12 cellular contexts compared by ENCODE assay signal in the genomic region with DNA sequence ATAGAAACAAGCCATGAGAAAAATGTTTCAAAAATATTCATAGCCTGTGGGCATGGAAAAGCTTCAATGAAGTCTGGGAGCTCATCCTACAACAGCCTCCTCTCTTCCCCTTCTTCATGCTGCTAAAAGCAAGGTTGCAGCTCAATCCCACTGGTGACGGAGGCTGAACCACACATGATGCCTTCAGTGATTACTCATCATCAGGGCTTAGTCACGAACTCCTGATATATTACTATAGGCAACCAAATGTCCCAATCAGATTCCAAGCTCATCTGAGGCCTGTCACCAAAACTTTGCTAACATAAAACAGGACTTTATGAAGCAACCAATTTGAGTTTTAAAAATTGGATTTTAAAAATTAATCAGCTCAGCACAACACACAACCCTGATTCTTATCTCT. TPM values are rescaled to one million over a fixed set of nuclear protein-coding genes. Genes with fewer than 3 reads are reported as not detected.
DNase-seq lines count a peak whose midpoint lies in the region; ATAC-seq and TF ChIP-seq lines count a peak whose summit lies in the region.
"Had no signal": no experiment of that assay in that cellular context is flagged by ENCODE, and none has a peak within 500 bp of the region (broad histone marks: within the 10 kb centered on the region; RNA-seq: fewer than 3 reads in every experiment).

No MANE protein-coding gene starts in this region.

- no peaks in the 10 kb centered on the region for H3K4me1 ChIP-seq in CD8-positive, alpha-beta memory T cell (ENCODE audit: insufficient read depth, low read length)

- H3K4me3 ChIP-seq in CD8-positive, alpha-beta memory T cell (ENCODE audit: low read length), result no peak overlapping the region

- no peaks in the 10 kb centered on the region for H3K36me3 ChIP-seq in CD8-positive, alpha-beta memory T cell (ENCODE audit: insufficient read depth, low read length)
- H3K36me3 ChIP-seq: neutrophil had no signal

- DNase-seq in M059J (ENCODE audit: low read depth) (peak; percentile 75), caudate nucleus (lab: John Stamatoyannopoulos, UW) (peak in 38 of 61 donors; percentile 2 to 88 (median 30)), non-pigmented ciliary epithelial cell (ENCODE audit: low read depth) (peak; percentile 75), COR-L47 (lab: John Stamatoyannopoulos, UW) (no peak), NOMO-1 treated with dmso at 0.1 percent for 144 hours (lab: John Stamatoyannopoulos, UW; ENCODE audit: unreplicated experiment) (no peak)
- no peak for DNase-seq in CD8-positive, alpha-beta memory T cell
- DNase-seq in stimulated activated CD4-positive, alpha-beta T cell treated with anti-CD3 and anti-CD28 coated beads, Interleukin-2, amount 100 ng/mL, for 48 hours, result no peak
- DNase-seq: NCI-H1092 had no signal

- no peak overlapping the region for H3K27ac ChIP-seq in caudate nucleus (ENCODE audit: low read depth, low read length)
- H3K27ac ChIP-seq in CD8-positive, alpha-beta memory T cell (ENCODE audit: low read depth, low read length), result no peak overlapping the region
- H3K27ac ChIP-seq: neutrophil had no signal

- H3K4me3 Mint-ChIP-seq in CD8-positive, alpha-beta memory T cell, result no peak overlapping the region
- H3K4me3 Mint-ChIP-seq: stimulated activated naive CD8-positive, alpha-beta T cell treated with anti-CD3 and anti-CD28 coated beads, Interleukin-15, Interleukin-2, amounts not matched to agents 100 ng/mL and 50 ng/mL, for 24 hours had no signal

- TF ChIP-seq POLR2A in GM18505 (IDR thresholded peaks at IDR 0.05; ENCODE audit: borderline replicate concordance, extremely low read depth, insufficient read depth, insufficient read length), result no peak

- ATAC-seq in GM18505 (IDR thresholded peaks at IDR 0.05; ENCODE audit: unreplicated experiment), result peak; percentile 29

- no peak overlapping the region for H3K27ac Mint-ChIP-seq in CD8-positive, alpha-beta memory T cell
- H3K27ac Mint-ChIP-seq: stimulated activated naive CD8-positive, alpha-beta T cell treated with anti-CD3 and anti-CD28 coated beads, Interleukin-15, Interleukin-2, amounts not matched to agents 100 ng/mL and 50 ng/mL, for 24 hours had no signal

- H3K4me1 Mint-ChIP-seq in CD8-positive, alpha-beta memory T cell, result no peaks in the 10 kb centered on the region

- H3K9me3 ChIP-seq in CD8-positive, alpha-beta memory T cell (ENCODE audit: low read length), result no peaks in the 10 kb centered on the region
- H3K9me3 ChIP-seq: neutrophil had no signal

- POLR2A ChIA-PET in CD8-positive, alpha-beta memory T cell (lab: Charles Lee), result no interaction called here

- no peaks in the 10 kb centered on the region for H3K27me3 ChIP-seq in CD8-positive, alpha-beta memory T cell (ENCODE audit: insufficient read depth, low read length, poor library complexity, severe bottlenecking)

- peaks cover 2 to 12% of the 10 kb centered on the region in 2 donors for H3K27me3 Mint-ChIP-seq in CD8-positive, alpha-beta memory T cell

- H3K9me3 Mint-ChIP-seq in CD8-positive, alpha-beta memory T cell, result no peaks in the 10 kb centered on the region
- H3K9me3 Mint-ChIP-seq: stimulated activated naive CD8-positive, alpha-beta T cell treated with anti-CD3 and anti-CD28 coated beads, Interleukin-15, Interleukin-2, amounts not matched to agents 100 ng/mL and 50 ng/mL, for 24 hours had no signal

- CTCF ChIA-PET in CD8-positive, alpha-beta memory T cell (lab: Charles Lee), result no interaction called here

- H3K36me3 Mint-ChIP-seq in CD8-positive, alpha-beta memory T cell, result no peaks in the 10 kb centered on the region

RNA-seq across cellular contexts. Expression of gene SLC24A5, which starts 24.0 kb away (rescaled TPM):
- total RNA-seq in M059J (2014; rRNA removed; shearing (Covaris generic)), result not detected in 2 replicates
- not detected for total RNA-seq in CD8-positive, alpha-beta memory T cell
- polyA plus RNA-seq in CD8-positive, alpha-beta memory T cell, result not detected
- total RNA-seq: T-helper 1 cell treated with Interleukin-12 subunit alpha and Interleukin-12 subunit beta and Interleukin-4 antibody, amounts not matched to agents 30 ng/mL and 1 ng/mL, for 36 hours had no signal

Comparison
In these comparisons a context has a peak if more than half of its experiments do, and no peak if none do; other contexts are left out.
1. DNase-seq: peak in M059J (single experiment), caudate nucleus (38 of 61) and non-pigmented ciliary epithelial cell (single experiment); none in CD8-positive, alpha-beta memory T cell (0 of 5), stimulated activated CD4-positive, alpha-beta T cell treated with anti-CD3 and anti-CD28 coated beads, Interleukin-2, amount 100 ng/mL, for 48 hours (0 of 2), COR-L47 (single experiment) and NOMO-1 treated with dmso at 0.1 percent for 144 hours (single experiment).